8 cellular contexts compared by ENCODE assay signal in the genomic region with DNA sequence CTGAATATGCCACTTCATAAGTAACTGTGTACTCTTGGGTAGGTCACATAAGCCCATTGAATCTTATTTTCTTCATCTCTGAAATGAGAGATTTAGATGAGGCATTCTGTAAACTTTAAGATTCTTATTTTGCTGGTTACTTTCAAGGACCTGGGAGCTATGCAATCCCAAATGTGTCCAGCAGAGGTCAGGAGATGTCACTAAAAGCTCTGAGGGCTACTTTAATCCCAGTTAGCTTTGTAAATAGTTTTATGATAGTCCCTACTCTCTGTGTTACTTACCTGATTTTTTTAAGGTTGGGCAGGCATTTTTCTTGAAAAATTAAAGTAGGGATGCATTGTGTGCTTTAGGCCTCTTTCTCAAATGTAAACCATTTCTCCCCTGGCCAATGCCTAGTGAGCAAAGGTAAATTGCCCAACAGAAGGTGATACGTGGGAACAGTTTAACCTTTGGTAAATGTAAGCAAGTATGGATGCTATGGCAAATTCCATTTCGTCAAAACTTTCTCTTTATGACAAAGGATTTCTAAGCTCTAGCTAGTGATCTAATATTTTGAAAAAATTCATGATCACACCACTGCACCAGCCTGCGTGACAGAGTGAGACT. TPM values are rescaled to one million over a fixed set of nuclear protein-coding genes. Genes with fewer than 3 reads are reported as not detected.
DNase-seq lines count a peak whose midpoint lies in the region; ATAC-seq and TF ChIP-seq lines count a peak whose summit lies in the region.

No MANE protein-coding gene starts in this region.

- DNase-seq in DMS 273 treated with DMSO at 0.1 percent for 48 hours (lab: John Stamatoyannopoulos, UW), result peak; percentile 1
- DNase-seq in RPMI7951 (ENCODE audit: low read depth), result peak; percentile 53
- DNase-seq in activated T-cell treated with anti-CD3 and anti-CD28 coated beads, Interleukin-2, amount 50 U/mL, for 48 hours, result peak; percentile 80 to 82
- DNase-seq in fibroblast of pulmonary artery (ENCODE audit: low read depth), result peak; percentile 89
- peak in 45 of 56 donors; percentile 9 to 89 (median 44) for DNase-seq in nucleus accumbens (lab: John Stamatoyannopoulos, UW)
- DNase-seq in thoracic aorta (ENCODE audit: low spot score), result no peak

- TF ChIP-seq EP300 in Ishikawa (IDR thresholded peaks at IDR 0.05; ENCODE audit: borderline replicate concordance), result no peak

- ATAC-seq in thoracic aorta (ENCODE audit: insufficient number of reproducible peaks, low FRiP score, low read depth) (no peak), HG02610 (IDR thresholded peaks at IDR 0.05; ENCODE audit: unreplicated experiment) (no peak)

- H3K4me1 ChIP-seq in thoracic aorta (ENCODE audit: control insufficient read depth in 1 of 2, low read depth in 2 of 2), result peaks cover 0 to 12% of the 10 kb centered on the region in 2 donors

- no peaks in the 10 kb centered on the region for H3K9me3 ChIP-seq in thoracic aorta

- peak; percentile 95 for TF ChIP-seq CTCF in fibroblast of pulmonary artery (IDR thresholded peaks at IDR 0.05; ENCODE audit: low read length, missing control alignments)
- peak; percentile 93 for TF ChIP-seq CTCF in thoracic aorta (IDR thresholded peaks at IDR 0.05)

- no peak overlapping the region for H3K27ac ChIP-seq in thoracic aorta

- peak; percentile 86 for TF ChIP-seq RAD21 in Ishikawa (IDR thresholded peaks at IDR 0.05; ENCODE audit: low read depth)

- no peaks in the 10 kb centered on the region for H3K36me3 ChIP-seq in thoracic aorta

- H3K4me3 ChIP-seq in fibroblast of pulmonary artery (replicated peaks; ENCODE audit: low read depth, low read length) (no peak overlapping the region), thoracic aorta (no peak overlapping the region)

- no peaks in the 10 kb centered on the region for H3K27me3 ChIP-seq in thoracic aorta (replicated peaks; ENCODE audit: insufficient read depth)

TF ChIP-seq in Ishikawa, 13 proteins besides CTCF, POLR2A, EP300 and RAD21:
- TF ChIP-seq EGR1 (IDR thresholded peaks at IDR 0.05), result no peak
- TF ChIP-seq TEAD4 (IDR thresholded peaks at IDR 0.05), result no peak
- no peak for TF ChIP-seq NFIC (IDR thresholded peaks at IDR 0.05)
- TF ChIP-seq CEBPB (IDR thresholded peaks at IDR 0.05), result no peak
- TF ChIP-seq, protein P1, sequence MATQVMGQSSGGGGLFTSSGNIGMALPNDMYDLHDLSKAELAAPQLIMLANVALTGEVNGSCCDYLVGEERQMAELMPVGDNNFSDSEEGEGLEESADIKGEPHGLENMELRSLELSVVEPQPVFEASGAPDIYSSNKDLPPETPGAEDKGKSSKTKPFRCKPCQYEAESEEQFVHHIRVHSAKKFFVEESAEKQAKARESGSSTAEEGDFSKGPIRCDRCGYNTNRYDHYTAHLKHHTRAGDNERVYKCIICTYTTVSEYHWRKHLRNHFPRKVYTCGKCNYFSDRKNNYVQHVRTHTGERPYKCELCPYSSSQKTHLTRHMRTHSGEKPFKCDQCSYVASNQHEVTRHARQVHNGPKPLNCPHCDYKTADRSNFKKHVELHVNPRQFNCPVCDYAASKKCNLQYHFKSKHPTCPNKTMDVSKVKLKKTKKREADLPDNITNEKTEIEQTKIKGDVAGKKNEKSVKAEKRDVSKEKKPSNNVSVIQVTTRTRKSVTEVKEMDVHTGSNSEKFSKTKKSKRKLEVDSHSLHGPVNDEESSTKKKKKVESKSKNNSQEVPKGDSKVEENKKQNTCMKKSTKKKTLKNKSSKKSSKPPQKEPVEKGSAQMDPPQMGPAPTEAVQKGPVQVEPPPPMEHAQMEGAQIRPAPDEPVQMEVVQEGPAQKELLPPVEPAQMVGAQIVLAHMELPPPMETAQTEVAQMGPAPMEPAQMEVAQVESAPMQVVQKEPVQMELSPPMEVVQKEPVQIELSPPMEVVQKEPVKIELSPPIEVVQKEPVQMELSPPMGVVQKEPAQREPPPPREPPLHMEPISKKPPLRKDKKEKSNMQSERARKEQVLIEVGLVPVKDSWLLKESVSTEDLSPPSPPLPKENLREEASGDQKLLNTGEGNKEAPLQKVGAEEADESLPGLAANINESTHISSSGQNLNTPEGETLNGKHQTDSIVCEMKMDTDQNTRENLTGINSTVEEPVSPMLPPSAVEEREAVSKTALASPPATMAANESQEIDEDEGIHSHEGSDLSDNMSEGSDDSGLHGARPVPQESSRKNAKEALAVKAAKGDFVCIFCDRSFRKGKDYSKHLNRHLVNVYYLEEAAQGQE (IDR thresholded peaks at IDR 0.05; ENCODE audit: low read depth), result no peak
- no peak for TF ChIP-seq FOXM1 (IDR thresholded peaks at IDR 0.05; ENCODE audit: borderline replicate concordance, low read depth)
- no peak for TF ChIP-seq CREB1 (IDR thresholded peaks at IDR 0.05; ENCODE audit: low read depth)
- no peak for TF ChIP-seq TAF1 (IDR thresholded peaks at IDR 0.05; ENCODE audit: low read depth)
- no peak for TF ChIP-seq TCF12 (IDR thresholded peaks at IDR 0.05; ENCODE audit: low read depth)
- TF ChIP-seq, protein P2, sequence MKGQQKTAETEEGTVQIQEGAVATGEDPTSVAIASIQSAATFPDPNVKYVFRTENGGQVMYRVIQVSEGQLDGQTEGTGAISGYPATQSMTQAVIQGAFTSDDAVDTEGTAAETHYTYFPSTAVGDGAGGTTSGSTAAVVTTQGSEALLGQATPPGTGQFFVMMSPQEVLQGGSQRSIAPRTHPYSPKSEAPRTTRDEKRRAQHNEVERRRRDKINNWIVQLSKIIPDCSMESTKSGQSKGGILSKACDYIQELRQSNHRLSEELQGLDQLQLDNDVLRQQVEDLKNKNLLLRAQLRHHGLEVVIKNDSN (IDR thresholded peaks at IDR 0.05), result no peak
- TF ChIP-seq YY1 (IDR thresholded peaks at IDR 0.05; ENCODE audit: low read depth), result no peak
- TF ChIP-seq, protein P3, sequence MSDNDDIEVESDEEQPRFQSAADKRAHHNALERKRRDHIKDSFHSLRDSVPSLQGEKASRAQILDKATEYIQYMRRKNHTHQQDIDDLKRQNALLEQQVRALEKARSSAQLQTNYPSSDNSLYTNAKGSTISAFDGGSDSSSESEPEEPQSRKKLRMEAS (IDR thresholded peaks at IDR 0.05), result no peak

RNA-seq across cellular contexts. Expression of gene WSB1, which starts 57.1 kb away (rescaled TPM):
- total RNA-seq in RPMI7951 (2014; rRNA removed; shearing (Covaris generic)), result 55.2 and 106 TPM in 2 replicates
- total RNA-seq in thoracic aorta, result 100 to 1,000 TPM; 214 to 284 TPM
